ENCODE assay signal across 14 cellular contexts in genomic region chr2:151241224-151241623, GRCh38. TPM values are rescaled to one million over a fixed set of nuclear protein-coding genes. Genes with fewer than 3 reads are reported as not detected.
DNase-seq lines count a peak whose midpoint lies in the region; ATAC-seq, FAIRE-seq and TF ChIP-seq lines count a peak whose summit lies in the region.
"Had no signal": no experiment of that assay in that cellular context is flagged by ENCODE, and none has a peak within 500 bp of the region (broad histone marks: within the 10 kb centered on the region; RNA-seq: fewer than 3 reads in every experiment).

No MANE protein-coding gene starts in this region.

- no peak overlapping the region for H2BK20ac ChIP-seq in IMR-90 (ENCODE audit: low read depth, low read length)

- no peak overlapping the region for H4K5ac ChIP-seq in IMR-90 (ENCODE audit: low read depth, low read length)

- H3K4ac ChIP-seq in IMR-90 (ENCODE audit: low read depth, low read length), result no peak overlapping the region

- CTCF ChIA-PET in IMR-90 (lab: Yijun Ruan, JAX), result interaction anchor here (0.6 to 0.7 kb wide), 2 partner anchors 79 to 328 kb away, joined by 3 to 4 read pairs; no protein-coding TSS in a partner anchor

- H3K4me1 ChIP-seq in IMR-90 (ENCODE audit: control insufficient read depth, insufficient read depth, low read length), result peaks cover 5% of the 10 kb centered on the region
- peaks cover 0 to 9% (median 0%) of the 10 kb centered on the region in 4 donors for H3K4me1 ChIP-seq in stomach

- 0 out of 4 replicates have a peak overlapping the region, but pooled peaks of 1 of the 2 experiments have one; percentile 7 for H4K8ac ChIP-seq in IMR-90 (ENCODE audit: low read depth in 2 of 2, low read length in 2 of 2)

- intact Hi-C loops in IMR-90 (cut with micrococcal nuclease), result no loop called here
- intact Hi-C loops in stomach (cut with DNase I; ENCODE audit: low total_unique reads), result loop anchor here (5.0 kb wide), 1 partner anchor 739 kb away; no protein-coding TSS in a partner anchor

- DNase-seq in EL, result peak; percentile 58
- peak; percentile 36 for DNase-seq in IMR-90
- peak; percentile 28 for DNase-seq in choroid plexus epithelial cell (ENCODE audit: low read depth)
- DNase-seq in iris pigment epithelial cell (ENCODE audit: low read depth), result peak; percentile 38
- DNase-seq in effector CD4-positive, alpha-beta T cell, result no peak
- no peak for DNase-seq in stomach
- no peak for DNase-seq in urothelium cell line (ENCODE audit: low spot score)
- DNase-seq: H7, NCI-H1092, NCI-H1694, NCI-H774, SHP77 had no signal

- H3K9me1 ChIP-seq in IMR-90 (ENCODE audit: insufficient read depth, low read length), result peaks cover 8% of the 10 kb centered on the region; the same call in 1 of the 2 replicates

- H2BK5ac ChIP-seq in IMR-90 (ENCODE audit: low read depth, low read length, poor library complexity, severe bottlenecking), result no peak overlapping the region

- no peak overlapping the region for H3K14ac ChIP-seq in IMR-90 (replicated peaks; ENCODE audit: low read depth, low read length)

- no peak overlapping the region for H3K56ac ChIP-seq in IMR-90 (ENCODE audit: extremely low read depth, insufficient read depth, low read length)

- no peak for TF ChIP-seq CTCF in IMR-90 (conservative IDR thresholded peaks at IDR 0.05; ENCODE audit: low read depth, low read length)
- TF ChIP-seq CTCF in choroid plexus epithelial cell (conservative IDR thresholded peaks at IDR 0.05; ENCODE audit: low read depth, low read length), result no peak
- no peak for TF ChIP-seq CTCF in stomach (IDR thresholded peaks at IDR 0.05)

- in situ Hi-C loops in IMR-90 (cut with MboI; ENCODE audit: low sequenced_read_pairs), result loop anchor here (25.0 kb wide), 2 partner anchors 629 to 1104 kb away; no protein-coding TSS in a partner anchor

- no peak overlapping the region for H2BK120ac ChIP-seq in IMR-90 (ENCODE audit: low read depth, low read length)

- H3K9me3 ChIP-seq in IMR-90 (ENCODE audit: control insufficient read depth, insufficient read depth, low read length) (no peaks in the 10 kb centered on the region), stomach (no peaks in the 10 kb centered on the region)

- H2AFZ ChIP-seq in IMR-90 (replicated peaks; ENCODE audit: low read length, poor library complexity), result no peak overlapping the region

- no peak overlapping the region for H3K23ac ChIP-seq in IMR-90 (ENCODE audit: low read depth, low read length)

- BruUV-seq in IMR-90 (replicated peaks; lab: Mats Ljungman, UMichigan), result no TSS peak

- no peaks in the 10 kb centered on the region for H3K79me1 ChIP-seq in IMR-90 (ENCODE audit: low read depth in 1 of 2, low read length in 2 of 2)

- no peak for TF ChIP-seq RAD21 in IMR-90 (IDR thresholded peaks at IDR 0.05; ENCODE audit: low read length)

- no peak overlapping the region for H2BK15ac ChIP-seq in IMR-90 (ENCODE audit: low read depth, low read length)

- TF ChIP-seq EP300 in stomach (IDR thresholded peaks at IDR 0.05), result no peak

- H3K27me3 ChIP-seq in IMR-90 (ENCODE audit: control insufficient read depth, insufficient read depth, low read length), result no peaks in the 10 kb centered on the region
- H3K27me3 ChIP-seq in stomach, result no peaks in the 10 kb centered on the region

- H3K9ac ChIP-seq in IMR-90 (ENCODE audit: low read depth, low read length), result no peak overlapping the region

- POLR2A ChIA-PET in IMR-90 (lab: Charles Lee; ENCODE audit: unreplicated experiment), result no interaction called here

- TF ChIP-seq POLR2A in IMR-90 (IDR thresholded peaks at IDR 0.05; ENCODE audit: low read depth, low read length) (no peak), stomach (IDR thresholded peaks at IDR 0.05) (no peak)

- H2AK9ac ChIP-seq in IMR-90 (replicated peaks; ENCODE audit: low read depth, low read length, poor library complexity), result no peak overlapping the region

- dilution Hi-C loops in IMR-90 (cut with HindIII; ENCODE audit: low sequenced_read_pairs, unreplicated experiment), result no loop called here

- H2AK5ac ChIP-seq in IMR-90 (ENCODE audit: low read depth, low read length), result no peak overlapping the region

- H3K4me2 ChIP-seq in IMR-90 (ENCODE audit: low read depth, low read length), result no peak overlapping the region

- H3K4me3 ChIP-seq in IMR-90 (ENCODE audit: insufficient read depth, low read depth, low read length) (no peak overlapping the region), choroid plexus epithelial cell (ENCODE audit: low read depth, low read length) (no peak overlapping the region), stomach (no peak overlapping the region)

- no peaks in the 10 kb centered on the region for H4K20me1 ChIP-seq in IMR-90 (ENCODE audit: insufficient read depth, low read length)

- no peak for FAIRE-seq in urothelium cell line (lab: Jason Lieb, UNC)

- WGBS in IMR-90 (ENCODE audit: extremely low coverage in 2 of 2, insufficient read length in 1 of 2), 2 experiments, result no CpG with 5 or more reads among the region's 3 CpGs
- WGBS in stomach, 5 donors, result 73 to 84% (median 80%) methylated on average over 3 of the region's 3 CpGs

- no peak overlapping the region for H3K27ac ChIP-seq in IMR-90 (ENCODE audit: insufficient read depth, low read length)
- no peak overlapping the region for H3K27ac ChIP-seq in stomach
- H3K27ac ChIP-seq: C4-2B had no signal

- no peak overlapping the region for H4K91ac ChIP-seq in IMR-90 (ENCODE audit: insufficient read depth, low read depth, low read length)

- peak; percentile 42 for ATAC-seq in IMR-90 (ENCODE audit: low read depth)
- ATAC-seq: Panc1 had no signal

- no peak overlapping the region for H3K18ac ChIP-seq in IMR-90 (ENCODE audit: low read depth, low read length)

- H3K36me3 ChIP-seq in IMR-90 (ENCODE audit: control insufficient read depth, insufficient read depth, low read length) (no peaks in the 10 kb centered on the region), stomach (no peaks in the 10 kb centered on the region)

TF ChIP-seq in IMR-90, 13 proteins besides CTCF, POLR2A, EP300 and RAD21:
- TF ChIP-seq RCOR1 (IDR thresholded peaks at IDR 0.05; ENCODE audit: insufficient replicate concordance, low read length) (no peak), CHD1 (IDR thresholded peaks at IDR 0.05; ENCODE audit: low read depth, low read length) (no peak), FOS (IDR thresholded peaks at IDR 0.05; ENCODE audit: low read depth, low read length) (no peak), NFE2L2 (IDR thresholded peaks at IDR 0.05; ENCODE audit: low read depth, low read length) (no peak), MXI1 (IDR thresholded peaks at IDR 0.05; ENCODE audit: borderline replicate concordance, low read depth, low read length) (no peak), CEBPB (IDR thresholded peaks at IDR 0.05; ENCODE audit: low read depth, low read length) (peak; percentile 20; the same call in 1 of the 2 replicates), SMC3 (IDR thresholded peaks at IDR 0.05; ENCODE audit: low read depth, low read length) (no peak), RFX5 (IDR thresholded peaks at IDR 0.05; ENCODE audit: low read depth, low read length) (no peak)
TF ChIP-seq in IMR-90: peak in this region for 1.

RNA-seq across cellular contexts. Expression of gene RBM43, which starts 20.4 kb away (rescaled TPM):
- total RNA-seq in IMR-90 (2012; rRNA removed) (1.6 and 2.5 TPM in 2 replicates), stomach (10 to 100 TPM in 1 of 5 donors, 1 to 10 TPM in 4; 1.3 to 10.8 (median 1.7) TPM)
- polyA plus RNA-seq in IMR-90 (2012; rRNA removed) (3.1 and 3.6 TPM in 2 replicates), stomach (1 to 10 TPM; 1.8 to 2.9 (median 2.6) TPM)
- 0.82 and 1.1 TPM in 2 replicates for polyA plus RNA-seq in IMR-90 (2012; cell fraction: cytosol; rRNA removed)
- polyA plus RNA-seq in IMR-90 (2012; cell fraction: nucleus; rRNA removed; ENCODE audit: low replicate concordance), result 0.67 and 2.1 TPM in 2 replicates

RNA-seq across cellular contexts. Expression of gene NMI, which starts 48.2 kb away (rescaled TPM):
- total RNA-seq in IMR-90 (2012; rRNA removed) (2.3 and 5.8 TPM in 2 replicates), stomach (10 to 100 TPM in 2 of 5 donors, 1 to 10 TPM in 3; 2.6 to 22.0 (median 8.2) TPM)
- polyA plus RNA-seq in IMR-90 (2012; rRNA removed) (4.0 and 5.2 TPM in 2 replicates), stomach (10 to 100 TPM; 11.1 to 16.8 (median 16.1) TPM)
- polyA plus RNA-seq in IMR-90 (2012; cell fraction: cytosol; rRNA removed), result 1.9 and 3.3 TPM in 2 replicates
- polyA plus RNA-seq in IMR-90 (2012; cell fraction: nucleus; rRNA removed; ENCODE audit: low replicate concordance), result 0.90 and 2.6 TPM in 2 replicates

Comparison
In these comparisons a context has a peak if more than half of its experiments do, and no peak if none do; other contexts are left out.
1. DNase-seq: peak in EL (single experiment), IMR-90 (single experiment), choroid plexus epithelial cell (single experiment) and iris pigment epithelial cell (single experiment); none in effector CD4-positive, alpha-beta T cell (single experiment), stomach (single experiment) and urothelium cell line (single experiment).